20 cellular contexts compared by ENCODE assay signal in the genomic region with DNA sequence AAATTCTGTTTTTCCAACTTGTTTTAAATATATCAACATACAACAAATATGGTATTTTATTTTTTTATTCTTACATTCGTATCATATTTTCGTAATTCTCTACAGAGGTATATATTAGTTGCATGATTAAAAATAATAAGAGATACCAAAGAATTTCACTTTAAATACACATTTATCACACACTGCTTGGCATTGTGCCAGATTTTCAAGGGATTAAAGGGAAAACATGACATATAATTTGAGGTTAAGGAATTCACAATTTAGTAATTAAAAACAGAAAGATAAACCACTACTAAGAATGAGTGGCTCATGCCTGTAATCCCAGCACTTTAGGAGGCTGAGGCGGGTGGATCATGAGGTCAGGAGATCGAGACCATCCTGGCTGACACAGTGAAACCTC.
DNase-seq lines count a peak whose midpoint lies in the region; ATAC-seq, FAIRE-seq and TF ChIP-seq lines count a peak whose summit lies in the region.
"Had no signal": no experiment of that assay in that cellular context is flagged by ENCODE, and none has a peak within 500 bp of the region (broad histone marks: within the 10 kb centered on the region; RNA-seq: fewer than 3 reads in every experiment).

No MANE protein-coding gene starts in this region.

- DNase-seq in A673 (ENCODE audit: low spot score) = peak; percentile 1
- DNase-seq in RCC 7860 (ENCODE audit: low spot score) = no peak
- DNase-seq in naive thymus-derived CD4-positive, alpha-beta T cell = no peak
- DNase-seq in AG08395 (ENCODE audit: low spot score) = no peak
- no peak for DNase-seq in NCI-H510A treated with DMSO at 0.1 percent for 48 hours (lab: John Stamatoyannopoulos, UW)
- DNase-seq in dedifferentiated amniotic fluid mesenchymal stem cell (ENCODE audit: extremely low spot score) = no peak
- DNase-seq: ACHN; C1 segment of cervical spinal cord; Caco-2; CD8-positive, alpha-beta T cell; DMS53; DMS79 treated with DMSO at 0.1 percent for 48 hours; GF-D8; H9 had no signal

- intact Hi-C loops in A673 (cut with micrococcal nuclease; ENCODE audit: unreplicated experiment) = no loop called here
- intact Hi-C loops in naive thymus-derived CD4-positive, alpha-beta T cell (cut with micrococcal nuclease) = no loop called here

- CTCF ChIA-PET in A673 (lab: Charles Lee) = no interaction called here
- CTCF ChIA-PET in naive thymus-derived CD4-positive, alpha-beta T cell (lab: Charles Lee) = no interaction called here

- POLR2A ChIA-PET in A673 (lab: Charles Lee; ENCODE audit: low non-redundant PET) = no interaction called here
- POLR2A ChIA-PET in naive thymus-derived CD4-positive, alpha-beta T cell (lab: Charles Lee) = no interaction called here

- peaks cover 0 to 11% (median 5%) of the 10 kb centered on the region in 7 donors for H3K4me1 Mint-ChIP-seq in naive thymus-derived CD4-positive, alpha-beta T cell
- H3K4me1 Mint-ChIP-seq: H9 had no signal

- H3K4me3 Mint-ChIP-seq in naive thymus-derived CD4-positive, alpha-beta T cell = no peak overlapping the region
- H3K4me3 Mint-ChIP-seq: CD8-positive, alpha-beta T cell; GM23338; H9 had no signal

- H3K9me3 ChIP-seq in A673 (ENCODE audit: low read depth, low read length, poor library complexity, severe bottlenecking) = no peaks in the 10 kb centered on the region
- H3K9me3 ChIP-seq in naive thymus-derived CD4-positive, alpha-beta T cell (ENCODE audit: control insufficient read depth in 2 of 3, low read length in 3 of 3) = no peaks in the 10 kb centered on the region
- H3K9me3 ChIP-seq: Caco-2 had no signal

- H3K36me3 ChIP-seq in A673 (ENCODE audit: insufficient read depth, low read length, poor library complexity, severe bottlenecking) = no peaks in the 10 kb centered on the region
- H3K36me3 ChIP-seq in naive thymus-derived CD4-positive, alpha-beta T cell (ENCODE audit: control insufficient read depth in 2 of 3, insufficient read depth in 3 of 3, low read length in 3 of 3) = no peaks in the 10 kb centered on the region

- peaks cover 0 to 12% (median 1%) of the 10 kb centered on the region in 11 donors for H3K9me3 Mint-ChIP-seq in naive thymus-derived CD4-positive, alpha-beta T cell
- H3K9me3 Mint-ChIP-seq: CD8-positive, alpha-beta T cell; GM23338; H9 had no signal

- no peak overlapping the region for H3K4me3 ChIP-seq in A673 (ENCODE audit: low read depth, low read length, poor library complexity, severe bottlenecking)
- no peak overlapping the region for H3K4me3 ChIP-seq in naive thymus-derived CD4-positive, alpha-beta T cell (ENCODE audit: low read length)
- H3K4me3 ChIP-seq: GM23338 had no signal

- peaks cover 3% of the 10 kb centered on the region for H3K4me1 ChIP-seq in A673 (ENCODE audit: insufficient read depth, low read length, poor library complexity, severe bottlenecking)
- no peaks in the 10 kb centered on the region for H3K4me1 ChIP-seq in naive thymus-derived CD4-positive, alpha-beta T cell (ENCODE audit: control insufficient read depth in 2 of 2, insufficient read depth in 2 of 2, low read length in 2 of 2)
- H3K4me1 ChIP-seq: Caco-2 had no signal

- ATAC-seq in naive thymus-derived CD4-positive, alpha-beta T cell = no peak
- ATAC-seq: CD8-positive, alpha-beta T cell; GM23338; HCT116 had no signal

- no peaks in the 10 kb centered on the region for H3K27me3 Mint-ChIP-seq in naive thymus-derived CD4-positive, alpha-beta T cell

- peak; percentile 93 for FAIRE-seq in A204.1 (lab: Jason Lieb, UNC)
- peak; percentile 45 for FAIRE-seq in RCC 7860 (lab: Jason Lieb, UNC)
- peak; percentile 50 for FAIRE-seq in endometrium (lab: Jason Lieb, UNC)
- FAIRE-seq: GM12892, GM19239 had no signal

- H3K27ac Mint-ChIP-seq in naive thymus-derived CD4-positive, alpha-beta T cell = no peak overlapping the region
- H3K27ac Mint-ChIP-seq: CD8-positive, alpha-beta T cell; GM23338 had no signal

- no TSS peak for BruUV-seq in A673 (replicated peaks; lab: Mats Ljungman, UMichigan)

- no peaks in the 10 kb centered on the region for H3K27me3 ChIP-seq in A673 (replicated peaks; ENCODE audit: insufficient read depth, low read depth, low read length, poor library complexity)
- no peaks in the 10 kb centered on the region for H3K27me3 ChIP-seq in naive thymus-derived CD4-positive, alpha-beta T cell (ENCODE audit: control insufficient read depth in 2 of 2, insufficient read depth in 2 of 2, low read length in 2 of 2)

- no peak overlapping the region for H3K27ac ChIP-seq in A673 (ENCODE audit: low read depth, low read length, poor library complexity, severe bottlenecking)
- no peak overlapping the region for H3K27ac ChIP-seq in naive thymus-derived CD4-positive, alpha-beta T cell (ENCODE audit: low read depth, low read length)

- TF ChIP-seq CTCF in A673 (conservative IDR thresholded peaks at IDR 0.05; ENCODE audit: low read depth, low read length) = no peak

- H3K36me3 Mint-ChIP-seq in naive thymus-derived CD4-positive, alpha-beta T cell = no peaks in the 10 kb centered on the region
- H3K36me3 Mint-ChIP-seq: CD8-positive, alpha-beta T cell had no signal
